Comparison of ENCODE assay signal across 1 cellular context in genomic region chr20:31674895-31675827, GRCh38.
TF ChIP-seq lines count a peak whose summit lies in the region.

No MANE protein-coding gene starts in this region.

TF ChIP-seq in K562, 482 proteins besides CTCF, POLR2A, EP300 and RAD21 (continued from another document and continues in another):
- TF ChIP-seq CHD7 (IDR thresholded peaks at IDR 0.05; ENCODE audit: low read depth, low read length) (no peak), KLF1 (tag; IDR thresholded peaks at IDR 0.05) (no peak), HMGN3 (IDR thresholded peaks at IDR 0.05; ENCODE audit: borderline replicate concordance, extremely low read depth, insufficient read length, low read depth, low read length) (peak; percentile 95), ZNF174 (CRISPR knock-in tag; IDR thresholded peaks at IDR 0.05) (no peak), CREB3 (tag; conservative IDR thresholded peaks at IDR 0.05; ENCODE audit: low read depth) (peak; percentile 79), BDP1 (IDR thresholded peaks at IDR 0.05; ENCODE audit: insufficient read depth, insufficient read length) (no peak), ZBTB8A (IDR thresholded peaks at IDR 0.05; ENCODE audit: partially characterized antibody) (no peak), RCOR1 (IDR thresholded peaks at IDR 0.05; ENCODE audit: borderline replicate concordance in 1 of 2, low read depth in 2 of 2, low read length in 2 of 2) (peak in 1 of 2 experiments; percentile 90; a peak in 3 of 4 replicates), ZNF280B (CRISPR knock-in tag; IDR thresholded peaks at IDR 0.05) (peak; percentile 58; the same call in 1 of the 2 replicates), NCOA2 (IDR thresholded peaks at IDR 0.05; ENCODE audit: partially characterized antibody in 2 of 2) (no peak), PTTG1 (tag; IDR thresholded peaks at IDR 0.05; ENCODE audit: low read depth) (peak; percentile 72), ZNF589 (CRISPR knock-in tag; IDR thresholded peaks at IDR 0.05; ENCODE audit: low read depth) (peak; percentile 85), ZNF436 (CRISPR knock-in tag; IDR thresholded peaks at IDR 0.05) (no peak), ZNF57 (CRISPR knock-in tag; IDR thresholded peaks at IDR 0.05) (peak; percentile 79; the same call in 1 of the 2 replicates), CXXC5 (CRISPR knock-in tag; IDR thresholded peaks at IDR 0.05) (peak; percentile 74), SREBF1 (IDR thresholded peaks at IDR 0.05; ENCODE audit: borderline replicate concordance, low read depth, low read length) (no peak), EZH2 (IDR thresholded peaks at IDR 0.05; ENCODE audit: borderline replicate concordance, low read depth, low read length) (no peak), E2F8 (IDR thresholded peaks at IDR 0.05; ENCODE audit: low read depth, partially characterized antibody) (no peak), ZNF324 (CRISPR knock-in tag; IDR thresholded peaks at IDR 0.05) (no peak; the same call in none of the 2 replicates), LARP7 (IDR thresholded peaks at IDR 0.05) (no peak), ESRRA (IDR thresholded peaks at IDR 0.05; ENCODE audit: borderline replicate concordance, low read depth) (peak; percentile 82; the same call in 1 of the 2 replicates), MEIS2 (IDR thresholded peaks at IDR 0.05; ENCODE audit: partially characterized antibody) (no peak), NFE2 (IDR thresholded peaks at IDR 0.05; ENCODE audit: low read depth) (no peak; the same call in 1 of the 2 replicates), RBBP5 (IDR thresholded peaks at IDR 0.05; ENCODE audit: borderline replicate concordance, insufficient read depth, low read length, poor library complexity, severe bottlenecking) (peak; percentile 75), HIVEP1 (CRISPR knock-in tag; IDR thresholded peaks at IDR 0.05) (0 out of 2 replicates have a peak, but pooled peaks have one; percentile 16), AFF1 (IDR thresholded peaks at IDR 0.05; ENCODE audit: low read depth in 1 of 2, partially characterized antibody in 2 of 2) (peak in 1 of 2 experiments; percentile 22), THRB (CRISPR knock-in tag; conservative IDR thresholded peaks at IDR 0.05) (peak; percentile 93), KLF10 (CRISPR knock-in tag; IDR thresholded peaks at IDR 0.05) (no peak)
